Comparison of ENCODE assay signal across 15 cellular contexts in genomic region chr20:51363378-51363777, GRCh38.
"Had no signal": no experiment of that assay in that cellular context is flagged by ENCODE, and none has a peak within 500 bp of the region (broad histone marks: within the 10 kb centered on the region; RNA-seq: fewer than 3 reads in every experiment).

No MANE protein-coding gene starts in this region.

- H3K36me3 ChIP-seq: adrenal gland, gastroesophageal sphincter, heart right ventricle, left lung, tibial artery had no signal

- DNase-seq: activated CD4-positive, alpha-beta T cell treated with anti-CD3 and anti-CD28 coated beads, Interleukin-2, amount 10 ng/mL, durations not matched to agents 24 days and 14 days; activated CD4-positive, CD25-positive, alpha-beta regulatory T cell; activated gamma-delta T cell treated with Interleukin-2 at 50 U/mL for 16 hours; adrenal gland; effector CD8-positive, alpha-beta T cell; heart right ventricle; left lung; nephron progenitor cell; occipital lobe; stimulated activated CD4-positive, alpha-beta T cell treated with anti-CD3 and anti-CD28 coated beads, Interleukin-4, amount 100 ng/mL, for 1 hour; T1000; tibial artery had no signal

- H3K4me3 ChIP-seq: adrenal gland, gastroesophageal sphincter, heart right ventricle, left lung, tibial artery had no signal

- H3K4me1 ChIP-seq: adrenal gland, left lung had no signal

- H3K27me3 ChIP-seq: adrenal gland, left lung, tibial artery had no signal

- ATAC-seq: esophagus mucosa, gastroesophageal sphincter, heart right ventricle, left lung, right cardiac atrium had no signal

- H3K27ac ChIP-seq: adrenal gland, gastroesophageal sphincter, heart right ventricle, left lung, tibial artery had no signal

- H3K9me3 ChIP-seq: adrenal gland had no signal
